ENCODE assay signal across 9 cellular contexts in genomic region chr12:3751151-3752095, GRCh38. TPM values are rescaled to one million over a fixed set of nuclear protein-coding genes. Genes with fewer than 3 reads are reported as not detected.
DNase-seq lines count a peak whose midpoint lies in the region; ATAC-seq and TF ChIP-seq lines count a peak whose summit lies in the region.
"Had no signal": no experiment of that assay in that cellular context is flagged by ENCODE, and none has a peak within 500 bp of the region (broad histone marks: within the 10 kb centered on the region; RNA-seq: fewer than 3 reads in every experiment).

No MANE protein-coding gene starts in this region.

- H3K36me3 Mint-ChIP-seq in T-helper 17 cell (ENCODE audit: low read depth) (peaks cover 3% of the 10 kb centered on the region), endothelial cell (ENCODE audit: low read depth, unreplicated experiment) (no peaks in the 10 kb centered on the region)
- H3K36me3 Mint-ChIP-seq in stimulated activated memory B cell treated with anti-CD40 and anti-IgM and Interleukin-4, amounts not matched to agents 10 μg/mL and 1 μg/mL and 100 μg/mL, for 72 hours = peaks cover 24% of the 10 kb centered on the region

- in situ Hi-C loops in HAP-1 (cut with MboI; ENCODE audit: low sequenced_read_pairs) = no loop called here

- H3K4me1 ChIP-seq in HAP-1 = peaks cover 20% of the 10 kb centered on the region

- H3K4me3 ChIP-seq in HAP-1 = peak overlapping the region; percentile 55
- H3K4me3 ChIP-seq: SK-N-MC had no signal

- H3K9me3 ChIP-seq in HAP-1 = no peaks in the 10 kb centered on the region
- H3K9me3 ChIP-seq in T-helper 17 cell (ENCODE audit: control insufficient read depth, low read length, poor library complexity, severe bottlenecking) = no peaks in the 10 kb centered on the region

- H3K27me3 ChIP-seq in HAP-1 (ENCODE audit: low read depth) = no peaks in the 10 kb centered on the region

- H3K4me1 Mint-ChIP-seq in T-helper 17 cell = peaks cover 62% of the 10 kb centered on the region
- H3K4me1 Mint-ChIP-seq in endothelial cell (ENCODE audit: unreplicated experiment) = peaks cover 17% of the 10 kb centered on the region
- H3K4me1 Mint-ChIP-seq in stimulated activated memory B cell treated with anti-CD40 and anti-IgM and Interleukin-4, amounts not matched to agents 10 μg/mL and 1 μg/mL and 100 μg/mL, for 72 hours = peaks cover 37% of the 10 kb centered on the region

- peak overlapping the region; percentile 100 for H3K27ac Mint-ChIP-seq in T-helper 17 cell
- H3K27ac Mint-ChIP-seq in endothelial cell (ENCODE audit: unreplicated experiment) = peak overlapping the region; percentile 57
- H3K27ac Mint-ChIP-seq in stimulated activated memory B cell treated with anti-CD40 and anti-IgM and Interleukin-4, amounts not matched to agents 10 μg/mL and 1 μg/mL and 100 μg/mL, for 72 hours = peak overlapping the region; percentile 95

- H3K27me3 Mint-ChIP-seq in T-helper 17 cell (no peaks in the 10 kb centered on the region), endothelial cell (ENCODE audit: unreplicated experiment) (peaks cover 6% of the 10 kb centered on the region)
- H3K27me3 Mint-ChIP-seq in stimulated activated memory B cell treated with anti-CD40 and anti-IgM and Interleukin-4, amounts not matched to agents 10 μg/mL and 1 μg/mL and 100 μg/mL, for 72 hours = no peaks in the 10 kb centered on the region

- TF ChIP-seq CTCF in endothelial cell (IDR thresholded peaks at IDR 0.05; ENCODE audit: unreplicated experiment) = no peak

- DNase-seq in HAP-1 (ENCODE audit: low spot score in 2 of 2) = no peak
- no peak for DNase-seq in T-helper 17 cell
- no peak for DNase-seq in endothelial cell (ENCODE audit: low spot score)
- no peak for DNase-seq in NCI-H748 (lab: John Stamatoyannopoulos, UW; ENCODE audit: unreplicated experiment)
- DNase-seq in DMS 273 treated with DMSO at 0.1 percent for 48 hours (lab: John Stamatoyannopoulos, UW) = no peak
- DNase-seq: NCI-H187 had no signal

- H3K36me3 ChIP-seq in HAP-1 (replicated peaks) = peaks cover 2% of the 10 kb centered on the region; the same call in 1 of the 2 replicates

- no peaks in the 10 kb centered on the region for H3K9me3 Mint-ChIP-seq in endothelial cell (ENCODE audit: unreplicated experiment)
- H3K9me3 Mint-ChIP-seq in stimulated activated memory B cell treated with anti-CD40 and anti-IgM and Interleukin-4, amounts not matched to agents 10 μg/mL and 1 μg/mL and 100 μg/mL, for 72 hours = no peaks in the 10 kb centered on the region

- ATAC-seq in T-helper 17 cell (no peak), HG02852 (IDR thresholded peaks at IDR 0.05; ENCODE audit: unreplicated experiment) (no peak)
- ATAC-seq in stimulated activated memory B cell treated with anti-CD40 and anti-IgM and Interleukin-4, amounts not matched to agents 10 μg/mL and 1 μg/mL and 100 μg/mL, for 72 hours = no peak

- peak overlapping the region; percentile 98 for H3K4me3 Mint-ChIP-seq in T-helper 17 cell
- H3K4me3 Mint-ChIP-seq in endothelial cell (ENCODE audit: unreplicated experiment) = no peak overlapping the region
- peak overlapping the region; percentile 84 for H3K4me3 Mint-ChIP-seq in stimulated activated memory B cell treated with anti-CD40 and anti-IgM and Interleukin-4, amounts not matched to agents 10 μg/mL and 1 μg/mL and 100 μg/mL, for 72 hours

RNA-seq across cellular contexts. Expression of gene CRACR2A, which starts 1.5 kb away (rescaled TPM):
- total RNA-seq in T-helper 17 cell = 10 to 100 TPM; 52.8 to 54.8 TPM
- total RNA-seq in endothelial cell (ENCODE audit: unreplicated experiment) = 6.5 TPM
